Comparison of ENCODE assay signal across 9 cellular contexts in the genomic region with DNA sequence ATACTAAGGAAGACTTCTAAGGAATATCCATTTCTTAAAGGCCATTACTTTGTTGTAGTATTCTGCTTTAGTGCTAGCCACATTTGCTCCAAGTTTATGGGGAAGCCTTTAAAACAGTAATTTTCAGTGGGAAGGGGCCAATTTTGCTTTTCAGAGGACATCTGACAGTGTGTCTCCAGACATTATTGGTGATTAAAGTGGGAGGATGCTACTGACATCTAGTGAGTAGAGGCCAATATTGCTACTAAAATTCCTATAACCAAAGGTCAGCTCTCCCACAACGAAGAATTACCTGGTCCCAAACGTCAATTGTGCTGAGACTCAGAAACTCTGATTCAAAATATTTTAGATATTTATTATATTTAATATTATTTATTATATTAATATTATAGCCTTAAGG. TPM values are rescaled to one million over a fixed set of nuclear protein-coding genes. Genes with fewer than 3 reads are reported as not detected.
DNase-seq lines count a peak whose midpoint lies in the region; ATAC-seq and TF ChIP-seq lines count a peak whose summit lies in the region.
"Had no signal": no experiment of that assay in that cellular context is flagged by ENCODE, and none has a peak within 500 bp of the region (broad histone marks: within the 10 kb centered on the region; RNA-seq: fewer than 3 reads in every experiment).

No MANE protein-coding gene starts in this region.

- ATAC-seq in GM19395 (IDR thresholded peaks at IDR 0.05; ENCODE audit: unreplicated experiment), result no peak

- H3K9me3 ChIP-seq in transverse colon (no peaks in the 10 kb centered on the region), stomach (no peaks in the 10 kb centered on the region)

- WGBS in transverse colon (ENCODE audit: low coverage in 1 of 2), 2 donors, result 0 to 4% methylated on average over 2 of the region's 2 CpGs
- 2 to 6% (median 3%) methylated on average over 2 of the region's 2 CpGs for WGBS in stomach, 5 donors

- no peak overlapping the region for H3K4me3 ChIP-seq in fibroblast of the aortic adventitia (ENCODE audit: low read depth, low read length)
- H3K4me3 ChIP-seq in transverse colon, result no peak overlapping the region
- H3K4me3 ChIP-seq in stomach, result no peak overlapping the region

- in situ Hi-C loops in transverse colon (cut with MboI; ENCODE audit: low pct_ligation_motif_present in 1 of 4, low pct_unique_long_range_greater_than_20kb in 1 of 4, low sequenced_read_pairs in 3 of 4), result no loop called here

- peaks cover 5 to 27% (median 12%) of the 10 kb centered on the region in 4 donors for H3K4me1 ChIP-seq in transverse colon
- peaks cover 8 to 21% (median 19%) of the 10 kb centered on the region in 4 donors for H3K4me1 ChIP-seq in stomach

- TF ChIP-seq EP300 in transverse colon (IDR thresholded peaks at IDR 0.05; ENCODE audit: low read depth) (no peak), stomach (IDR thresholded peaks at IDR 0.05) (no peak)

- DNase-seq in AG20443 (ENCODE audit: low spot score) (peak; percentile 33), HCEC 1CT (peak; percentile 25), RWPE1 (ENCODE audit: low spot score) (peak; percentile 49), fibroblast of the aortic adventitia (ENCODE audit: low read depth) (peak; percentile 49), transverse colon (no peak), stomach (no peak)
- DNase-seq in activated CD8-positive, alpha-beta memory T cell treated with anti-CD3 and anti-CD28 coated beads, Interleukin-2, amount 50 U/mL, for 48 hours, result no peak
- DNase-seq: activated naive CD8-positive, alpha-beta T cell treated with anti-CD3 and anti-CD28 coated beads, Interleukin-2, amount 10 ng/mL, durations not matched to agents 7 days and 5 days had no signal

- no peak for TF ChIP-seq POLR2A in transverse colon (IDR thresholded peaks at IDR 0.05)
- no peak for TF ChIP-seq POLR2A in stomach (IDR thresholded peaks at IDR 0.05)

- no peaks in the 10 kb centered on the region for H3K36me3 ChIP-seq in transverse colon
- H3K36me3 ChIP-seq in stomach, result no peaks in the 10 kb centered on the region

- CTCF ChIA-PET in RWPE1 (lab: Yijun Ruan, JAX), result interaction anchor here (0.5 to 1.0 kb wide), 8 partner anchors 10 to 309 kb away, joined by 3 to 6 read pairs (median 3); a partner anchor contains a TSS

- H3K27ac ChIP-seq in RWPE1 (no peak overlapping the region), transverse colon (no peak overlapping the region), stomach (no peak overlapping the region)

- H3K27me3 ChIP-seq in transverse colon (no peaks in the 10 kb centered on the region), stomach (no peaks in the 10 kb centered on the region)

- intact Hi-C loops in transverse colon (cut with DNase I; ENCODE audit: low total_unique reads), result no loop called here
- intact Hi-C loops in stomach (cut with DNase I; ENCODE audit: low total_unique reads), result no loop called here

- TF ChIP-seq CTCF in RWPE1 (conservative IDR thresholded peaks at IDR 0.05; ENCODE audit: low read depth) (peak; percentile 76), fibroblast of the aortic adventitia (IDR thresholded peaks at IDR 0.05; ENCODE audit: insufficient read depth, low read length) (peak; percentile 37), transverse colon (IDR thresholded peaks at IDR 0.05) (peak; percentile 30 to 39 (median 37)), stomach (IDR thresholded peaks at IDR 0.05) (peak in 3 of 7 experiments; percentile 6 to 43 (median 32))

- POLR2A ChIA-PET in RWPE1 (lab: Yijun Ruan, JAX; ENCODE audit: low non-redundant PET), result no interaction called here

RNA-seq across cellular contexts. Expression of a gene that starts 24.8 kb away (rescaled TPM):
- total RNA-seq in fibroblast of the aortic adventitia (ENCODE audit: low replicate concordance) (not detected in 2 replicates), transverse colon (10 to 100 TPM in 1 of 4 donors, 1 to 10 TPM in 2, under 1 TPM in 1; 0.37 to 11.1 (median 5.1) TPM), stomach (10 to 100 TPM in 1 of 5 donors, 1 to 10 TPM in 3, not detected in 1; 1.8 to 48.8 (median 6.1) TPM)
- 1 to 10 TPM in 1 of 3 donors, under 1 TPM in 2; 0.06 to 1.8 (median 0.25) TPM for polyA plus RNA-seq in stomach
- total RNA-seq: activated naive CD8-positive, alpha-beta T cell treated with anti-CD3 and anti-CD28 coated beads, Interleukin-2, amount 10 ng/mL, durations not matched to agents 7 days and 5 days had no signal

Comparison
In these comparisons a context has a peak if more than half of its experiments do, and no peak if none do; other contexts are left out.
1. DNase-seq: peak in AG20443 (single experiment), HCEC 1CT (single experiment), RWPE1 (single experiment) and fibroblast of the aortic adventitia (single experiment); none in transverse colon (single experiment), stomach (single experiment) and activated CD8-positive, alpha-beta memory T cell treated with anti-CD3 and anti-CD28 coated beads, Interleukin-2, amount 50 U/mL, for 48 hours (single experiment).